1 cellular context compared by ENCODE assay signal in the genomic region with DNA sequence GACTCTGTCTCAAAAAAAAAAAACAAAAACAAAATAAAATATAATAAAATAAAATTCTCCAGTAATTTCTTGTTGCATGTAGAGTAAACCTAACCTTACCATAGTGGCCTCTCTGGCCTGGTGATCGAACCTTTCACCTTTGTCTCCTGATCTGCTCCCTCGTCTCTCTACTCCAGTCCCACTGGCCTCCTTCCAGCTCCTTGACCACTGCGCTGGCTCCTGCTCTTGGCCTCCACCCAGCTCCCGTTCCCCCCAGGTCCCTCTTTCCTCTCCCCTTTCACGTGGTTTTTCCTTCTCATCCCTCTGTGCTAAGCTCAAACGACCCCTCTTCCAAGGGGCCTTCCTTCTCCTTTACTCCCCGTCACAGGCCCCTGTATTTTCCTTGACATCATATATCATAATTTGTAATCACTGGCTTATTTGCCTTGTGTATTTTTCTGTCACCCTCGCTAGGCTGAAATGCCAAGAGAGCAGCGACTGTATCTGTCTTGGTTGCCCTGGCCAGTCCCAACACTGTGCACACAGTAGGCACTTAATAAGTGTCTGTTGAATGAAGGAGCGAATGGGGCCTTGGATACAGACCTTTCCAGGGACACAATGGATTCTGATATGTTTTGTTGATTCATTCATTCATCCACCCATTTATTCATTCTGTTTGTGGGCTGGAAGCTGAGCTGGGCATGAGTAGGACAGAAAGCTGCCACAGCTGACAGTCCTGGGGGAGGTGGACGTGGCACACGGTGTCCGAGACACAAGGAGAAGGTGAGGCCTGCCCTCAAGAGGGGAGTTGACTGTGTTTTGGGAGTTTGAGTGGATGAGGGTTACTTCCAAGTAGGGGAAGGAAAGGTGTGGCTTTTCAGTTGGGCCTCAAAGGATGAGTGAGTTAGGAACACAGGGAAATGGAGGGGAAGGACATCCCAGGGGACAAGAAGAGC.
TF ChIP-seq lines count a peak whose summit lies in the region.

No MANE protein-coding gene starts in this region.

TF ChIP-seq in K562, 482 proteins besides CTCF, POLR2A, EP300 and RAD21:
- TF ChIP-seq ZKSCAN1 (IDR thresholded peaks at IDR 0.05; ENCODE audit: low read depth, low read length) (peak; percentile 71), NFIC (IDR thresholded peaks at IDR 0.05) (0 out of 2 replicates have a peak, but pooled peaks have one; percentile 26)
- TF ChIP-seq, protein P1, sequence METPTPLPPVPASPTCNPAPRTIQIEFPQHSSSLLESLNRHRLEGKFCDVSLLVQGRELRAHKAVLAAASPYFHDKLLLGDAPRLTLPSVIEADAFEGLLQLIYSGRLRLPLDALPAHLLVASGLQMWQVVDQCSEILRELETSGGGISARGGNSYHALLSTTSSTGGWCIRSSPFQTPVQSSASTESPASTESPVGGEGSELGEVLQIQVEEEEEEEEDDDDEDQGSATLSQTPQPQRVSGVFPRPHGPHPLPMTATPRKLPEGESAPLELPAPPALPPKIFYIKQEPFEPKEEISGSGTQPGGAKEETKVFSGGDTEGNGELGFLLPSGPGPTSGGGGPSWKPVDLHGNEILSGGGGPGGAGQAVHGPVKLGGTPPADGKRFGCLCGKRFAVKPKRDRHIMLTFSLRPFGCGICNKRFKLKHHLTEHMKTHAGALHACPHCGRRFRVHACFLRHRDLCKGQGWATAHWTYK (CRISPR knock-in tag; IDR thresholded peaks at IDR 0.05), result no peak
